In the genomic region with DNA sequence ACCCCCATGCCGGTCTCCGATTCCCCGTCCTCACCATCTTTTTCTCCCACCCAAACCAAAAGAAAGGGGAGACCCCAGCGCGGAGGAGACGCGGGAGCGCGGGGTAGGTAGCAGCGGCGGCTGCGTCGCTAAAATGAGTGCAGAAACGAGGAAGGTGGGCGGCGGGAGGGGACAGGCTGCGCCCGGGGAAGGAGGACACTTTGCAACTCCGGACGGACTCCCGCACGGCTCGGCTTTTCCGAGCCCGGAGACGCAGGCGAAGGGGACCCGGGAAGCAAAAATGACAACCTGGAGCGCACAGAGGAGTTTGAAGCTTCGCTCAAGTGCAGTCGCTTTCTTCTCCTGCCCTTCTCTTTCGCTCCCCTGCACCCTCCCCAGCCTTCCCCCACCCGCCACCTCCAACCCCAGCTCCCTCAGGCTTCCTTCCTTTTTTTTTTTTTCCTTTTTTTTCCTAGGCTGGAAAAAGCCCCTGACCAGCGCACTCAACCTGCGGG, we compare ENCODE assay signal across 1 cellular context.
TF ChIP-seq lines count a peak whose summit lies in the region.

No MANE protein-coding gene starts in this region.

TF ChIP-seq in K562, 482 proteins besides CTCF, POLR2A, EP300 and RAD21 (continued from another document):
- TF ChIP-seq, protein P1, sequence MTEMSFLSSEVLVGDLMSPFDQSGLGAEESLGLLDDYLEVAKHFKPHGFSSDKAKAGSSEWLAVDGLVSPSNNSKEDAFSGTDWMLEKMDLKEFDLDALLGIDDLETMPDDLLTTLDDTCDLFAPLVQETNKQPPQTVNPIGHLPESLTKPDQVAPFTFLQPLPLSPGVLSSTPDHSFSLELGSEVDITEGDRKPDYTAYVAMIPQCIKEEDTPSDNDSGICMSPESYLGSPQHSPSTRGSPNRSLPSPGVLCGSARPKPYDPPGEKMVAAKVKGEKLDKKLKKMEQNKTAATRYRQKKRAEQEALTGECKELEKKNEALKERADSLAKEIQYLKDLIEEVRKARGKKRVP (CRISPR knock-in tag; IDR thresholded peaks at IDR 0.05), result no peak
- TF ChIP-seq ZNF175 (CRISPR knock-in tag; IDR thresholded peaks at IDR 0.05; ENCODE audit: low read depth) (peak; percentile 33; the same call in 1 of the 2 replicates), RBBP5 (IDR thresholded peaks at IDR 0.05; ENCODE audit: borderline replicate concordance, insufficient read depth, low read length, poor library complexity, severe bottlenecking) (peak; percentile 63), SMAD4 (CRISPR knock-in tag; conservative IDR thresholded peaks at IDR 0.05) (no peak), ZNF239 (CRISPR knock-in tag; IDR thresholded peaks at IDR 0.05) (no peak), RBM22 (IDR thresholded peaks at IDR 0.05; ENCODE audit: low read depth, low read length, poor library complexity, severe bottlenecking) (no peak), SREBF1 (IDR thresholded peaks at IDR 0.05; ENCODE audit: borderline replicate concordance, low read depth, low read length) (no peak), ZNF707 (CRISPR knock-in tag; conservative IDR thresholded peaks at IDR 0.05) (no peak), HMG20B (CRISPR knock-in tag; IDR thresholded peaks at IDR 0.05) (no peak), YBX1 (IDR thresholded peaks at IDR 0.05) (no peak), HLTF (IDR thresholded peaks at IDR 0.05) (no peak), PHTF2 (CRISPR knock-in tag; IDR thresholded peaks at IDR 0.05) (no peak), HDGF (IDR thresholded peaks at IDR 0.05) (no peak), FUS (optimal IDR thresholded peaks at IDR 0.05; ENCODE audit: low read depth, low read length) (no peak)
- TF ChIP-seq, protein P2, sequence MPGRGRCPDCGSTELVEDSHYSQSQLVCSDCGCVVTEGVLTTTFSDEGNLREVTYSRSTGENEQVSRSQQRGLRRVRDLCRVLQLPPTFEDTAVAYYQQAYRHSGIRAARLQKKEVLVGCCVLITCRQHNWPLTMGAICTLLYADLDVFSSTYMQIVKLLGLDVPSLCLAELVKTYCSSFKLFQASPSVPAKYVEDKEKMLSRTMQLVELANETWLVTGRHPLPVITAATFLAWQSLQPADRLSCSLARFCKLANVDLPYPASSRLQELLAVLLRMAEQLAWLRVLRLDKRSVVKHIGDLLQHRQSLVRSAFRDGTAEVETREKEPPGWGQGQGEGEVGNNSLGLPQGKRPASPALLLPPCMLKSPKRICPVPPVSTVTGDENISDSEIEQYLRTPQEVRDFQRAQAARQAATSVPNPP (IDR thresholded peaks at IDR 0.05; ENCODE audit: borderline replicate concordance, insufficient read depth, insufficient read length), result no peak
- TF ChIP-seq, protein P3, sequence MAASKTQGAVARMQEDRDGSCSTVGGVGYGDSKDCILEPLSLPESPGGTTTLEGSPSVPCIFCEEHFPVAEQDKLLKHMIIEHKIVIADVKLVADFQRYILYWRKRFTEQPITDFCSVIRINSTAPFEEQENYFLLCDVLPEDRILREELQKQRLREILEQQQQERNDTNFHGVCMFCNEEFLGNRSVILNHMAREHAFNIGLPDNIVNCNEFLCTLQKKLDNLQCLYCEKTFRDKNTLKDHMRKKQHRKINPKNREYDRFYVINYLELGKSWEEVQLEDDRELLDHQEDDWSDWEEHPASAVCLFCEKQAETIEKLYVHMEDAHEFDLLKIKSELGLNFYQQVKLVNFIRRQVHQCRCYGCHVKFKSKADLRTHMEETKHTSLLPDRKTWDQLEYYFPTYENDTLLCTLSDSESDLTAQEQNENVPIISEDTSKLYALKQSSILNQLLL (CRISPR knock-in tag; IDR thresholded peaks at IDR 0.05; ENCODE audit: borderline replicate concordance), result no peak
- TF ChIP-seq, protein P4, sequence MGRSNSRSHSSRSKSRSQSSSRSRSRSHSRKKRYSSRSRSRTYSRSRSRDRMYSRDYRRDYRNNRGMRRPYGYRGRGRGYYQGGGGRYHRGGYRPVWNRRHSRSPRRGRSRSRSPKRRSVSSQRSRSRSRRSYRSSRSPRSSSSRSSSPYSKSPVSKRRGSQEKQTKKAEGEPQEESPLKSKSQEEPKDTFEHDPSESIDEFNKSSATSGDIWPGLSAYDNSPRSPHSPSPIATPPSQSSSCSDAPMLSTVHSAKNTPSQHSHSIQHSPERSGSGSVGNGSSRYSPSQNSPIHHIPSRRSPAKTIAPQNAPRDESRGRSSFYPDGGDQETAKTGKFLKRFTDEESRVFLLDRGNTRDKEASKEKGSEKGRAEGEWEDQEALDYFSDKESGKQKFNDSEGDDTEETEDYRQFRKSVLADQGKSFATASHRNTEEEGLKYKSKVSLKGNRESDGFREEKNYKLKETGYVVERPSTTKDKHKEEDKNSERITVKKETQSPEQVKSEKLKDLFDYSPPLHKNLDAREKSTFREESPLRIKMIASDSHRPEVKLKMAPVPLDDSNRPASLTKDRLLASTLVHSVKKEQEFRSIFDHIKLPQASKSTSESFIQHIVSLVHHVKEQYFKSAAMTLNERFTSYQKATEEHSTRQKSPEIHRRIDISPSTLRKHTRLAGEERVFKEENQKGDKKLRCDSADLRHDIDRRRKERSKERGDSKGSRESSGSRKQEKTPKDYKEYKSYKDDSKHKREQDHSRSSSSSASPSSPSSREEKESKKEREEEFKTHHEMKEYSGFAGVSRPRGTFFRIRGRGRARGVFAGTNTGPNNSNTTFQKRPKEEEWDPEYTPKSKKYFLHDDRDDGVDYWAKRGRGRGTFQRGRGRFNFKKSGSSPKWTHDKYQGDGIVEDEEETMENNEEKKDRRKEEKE (IDR thresholded peaks at IDR 0.05; ENCODE audit: borderline replicate concordance in 1 of 2, control insufficient read depth in 1 of 2, low read depth in 2 of 2, low read length in 1 of 2), result no peak
- TF ChIP-seq, protein P5, sequence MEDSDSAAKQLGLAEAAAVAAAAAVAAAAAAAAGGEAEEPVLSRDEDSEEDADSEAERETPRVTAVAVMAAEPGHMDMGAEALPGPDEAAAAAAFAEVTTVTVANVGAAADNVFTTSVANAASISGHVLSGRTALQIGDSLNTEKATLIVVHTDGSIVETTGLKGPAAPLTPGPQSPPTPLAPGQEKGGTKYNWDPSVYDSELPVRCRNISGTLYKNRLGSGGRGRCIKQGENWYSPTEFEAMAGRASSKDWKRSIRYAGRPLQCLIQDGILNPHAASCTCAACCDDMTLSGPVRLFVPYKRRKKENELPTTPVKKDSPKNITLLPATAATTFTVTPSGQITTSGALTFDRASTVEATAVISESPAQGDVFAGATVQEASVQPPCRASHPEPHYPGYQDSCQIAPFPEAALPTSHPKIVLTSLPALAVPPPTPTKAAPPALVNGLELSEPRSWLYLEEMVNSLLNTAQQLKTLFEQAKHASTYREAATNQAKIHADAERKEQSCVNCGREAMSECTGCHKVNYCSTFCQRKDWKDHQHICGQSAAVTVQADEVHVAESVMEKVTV (CRISPR knock-in tag; IDR thresholded peaks at IDR 0.05), result 0 out of 2 replicates have a peak, but pooled peaks have one; percentile 21
- TF ChIP-seq, protein P6, sequence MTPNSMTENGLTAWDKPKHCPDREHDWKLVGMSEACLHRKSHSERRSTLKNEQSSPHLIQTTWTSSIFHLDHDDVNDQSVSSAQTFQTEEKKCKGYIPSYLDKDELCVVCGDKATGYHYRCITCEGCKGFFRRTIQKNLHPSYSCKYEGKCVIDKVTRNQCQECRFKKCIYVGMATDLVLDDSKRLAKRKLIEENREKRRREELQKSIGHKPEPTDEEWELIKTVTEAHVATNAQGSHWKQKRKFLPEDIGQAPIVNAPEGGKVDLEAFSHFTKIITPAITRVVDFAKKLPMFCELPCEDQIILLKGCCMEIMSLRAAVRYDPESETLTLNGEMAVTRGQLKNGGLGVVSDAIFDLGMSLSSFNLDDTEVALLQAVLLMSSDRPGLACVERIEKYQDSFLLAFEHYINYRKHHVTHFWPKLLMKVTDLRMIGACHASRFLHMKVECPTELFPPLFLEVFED (CRISPR knock-in tag; conservative IDR thresholded peaks at IDR 0.05), result no peak
- TF ChIP-seq, protein P7, sequence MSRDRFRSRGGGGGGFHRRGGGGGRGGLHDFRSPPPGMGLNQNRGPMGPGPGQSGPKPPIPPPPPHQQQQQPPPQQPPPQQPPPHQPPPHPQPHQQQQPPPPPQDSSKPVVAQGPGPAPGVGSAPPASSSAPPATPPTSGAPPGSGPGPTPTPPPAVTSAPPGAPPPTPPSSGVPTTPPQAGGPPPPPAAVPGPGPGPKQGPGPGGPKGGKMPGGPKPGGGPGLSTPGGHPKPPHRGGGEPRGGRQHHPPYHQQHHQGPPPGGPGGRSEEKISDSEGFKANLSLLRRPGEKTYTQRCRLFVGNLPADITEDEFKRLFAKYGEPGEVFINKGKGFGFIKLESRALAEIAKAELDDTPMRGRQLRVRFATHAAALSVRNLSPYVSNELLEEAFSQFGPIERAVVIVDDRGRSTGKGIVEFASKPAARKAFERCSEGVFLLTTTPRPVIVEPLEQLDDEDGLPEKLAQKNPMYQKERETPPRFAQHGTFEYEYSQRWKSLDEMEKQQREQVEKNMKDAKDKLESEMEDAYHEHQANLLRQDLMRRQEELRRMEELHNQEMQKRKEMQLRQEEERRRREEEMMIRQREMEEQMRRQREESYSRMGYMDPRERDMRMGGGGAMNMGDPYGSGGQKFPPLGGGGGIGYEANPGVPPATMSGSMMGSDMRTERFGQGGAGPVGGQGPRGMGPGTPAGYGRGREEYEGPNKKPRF (IDR thresholded peaks at IDR 0.05; ENCODE audit: low read depth, low read length), result no peak
- TF ChIP-seq, protein P8, sequence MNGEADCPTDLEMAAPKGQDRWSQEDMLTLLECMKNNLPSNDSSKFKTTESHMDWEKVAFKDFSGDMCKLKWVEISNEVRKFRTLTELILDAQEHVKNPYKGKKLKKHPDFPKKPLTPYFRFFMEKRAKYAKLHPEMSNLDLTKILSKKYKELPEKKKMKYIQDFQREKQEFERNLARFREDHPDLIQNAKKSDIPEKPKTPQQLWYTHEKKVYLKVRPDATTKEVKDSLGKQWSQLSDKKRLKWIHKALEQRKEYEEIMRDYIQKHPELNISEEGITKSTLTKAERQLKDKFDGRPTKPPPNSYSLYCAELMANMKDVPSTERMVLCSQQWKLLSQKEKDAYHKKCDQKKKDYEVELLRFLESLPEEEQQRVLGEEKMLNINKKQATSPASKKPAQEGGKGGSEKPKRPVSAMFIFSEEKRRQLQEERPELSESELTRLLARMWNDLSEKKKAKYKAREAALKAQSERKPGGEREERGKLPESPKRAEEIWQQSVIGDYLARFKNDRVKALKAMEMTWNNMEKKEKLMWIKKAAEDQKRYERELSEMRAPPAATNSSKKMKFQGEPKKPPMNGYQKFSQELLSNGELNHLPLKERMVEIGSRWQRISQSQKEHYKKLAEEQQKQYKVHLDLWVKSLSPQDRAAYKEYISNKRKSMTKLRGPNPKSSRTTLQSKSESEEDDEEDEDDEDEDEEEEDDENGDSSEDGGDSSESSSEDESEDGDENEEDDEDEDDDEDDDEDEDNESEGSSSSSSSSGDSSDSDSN (IDR thresholded peaks at IDR 0.05; ENCODE audit: borderline replicate concordance in 1 of 2, low read depth in 2 of 2, low read length in 2 of 2), result peak in 1 of 2 experiments; percentile 59; a peak in 1 of 4 replicates
TF ChIP-seq in K562: peak in this region for 6.
